In genomic region chr14:64812412-64812811, GRCh38 we compare ENCODE assay signal across 9 cellular contexts.
A peak's percentile ranks its signal among the peaks of the same experiment; 100 is the strongest.
DNase-seq lines count a peak whose midpoint lies in the region; ATAC-seq and FAIRE-seq lines count a peak whose summit lies in the region.
"Had no signal": no experiment of that assay in that cellular context is flagged by ENCODE, and none has a peak within 500 bp of the region (broad histone marks: within the 10 kb centered on the region; RNA-seq: fewer than 3 reads in every experiment).

No MANE protein-coding gene starts in this region.

- H3K36me3 ChIP-seq in BLaER1 treated with 17β-estradiol and CSF1 and Interleukin-3, amounts not matched to agents 10 nM and 100 nM = no peaks in the 10 kb centered on the region

- H3K4me1 ChIP-seq in BLaER1 treated with 17β-estradiol and CSF1 and Interleukin-3, amounts not matched to agents 10 nM and 100 nM = peaks cover 0 to 17% (median 9%) of the 10 kb centered on the region in 10 experiments; a peak in 16 of 20 replicates

- no peaks in the 10 kb centered on the region for H3K27me3 ChIP-seq in BLaER1 treated with 17β-estradiol and CSF1 and Interleukin-3, amounts not matched to agents 10 nM and 100 nM

- H3K9me3 ChIP-seq in BLaER1 treated with 17β-estradiol and CSF1 and Interleukin-3, amounts not matched to agents 10 nM and 100 nM (replicated peaks in 1 of 11) = no peaks in the 10 kb centered on the region

- H3K4me3 ChIP-seq in BLaER1 treated with 17β-estradiol and CSF1 and Interleukin-3, amounts not matched to agents 10 nM and 100 nM = no peak overlapping the region

- H4K20me1 ChIP-seq in BLaER1 treated with 17β-estradiol and CSF1 and Interleukin-3, amounts not matched to agents 10 nM and 100 nM = no peaks in the 10 kb centered on the region; a peak in 1 of 22 replicates

- H3K27ac ChIP-seq in BLaER1 treated with 17β-estradiol and CSF1 and Interleukin-3, amounts not matched to agents 10 nM and 100 nM = no peak overlapping the region

- peak overlapping the region in 8 of 11 experiments; percentile 12 to 73 (median 54); a peak in 13 of 22 replicates for H3K4me2 ChIP-seq in BLaER1 treated with 17β-estradiol and CSF1 and Interleukin-3, amounts not matched to agents 10 nM and 100 nM

- FAIRE-seq in HTR-8/SVneo (lab: Jason Lieb, UNC) = peak; percentile 85

- no peak overlapping the region for H3K9ac ChIP-seq in BLaER1 treated with 17β-estradiol and CSF1 and Interleukin-3, amounts not matched to agents 10 nM and 100 nM

- ATAC-seq in left colon (peak; percentile 100), GM19395 (IDR thresholded peaks at IDR 0.05; ENCODE audit: unreplicated experiment) (no peak), GM18511 (IDR thresholded peaks at IDR 0.05; ENCODE audit: unreplicated experiment) (no peak)

- DNase-seq in HTR-8/SVneo (ENCODE audit: insufficient read length, low spot score) = no peak
- peak; percentile 36 for DNase-seq in T-helper 22 cell (ENCODE audit: low read depth)
- DNase-seq in left colon = peak; percentile 81 to 87
- DNase-seq in NOMO-1 (lab: John Stamatoyannopoulos, UW; ENCODE audit: unreplicated experiment in 2 of 2) = no peak
- DNase-seq in NCI-H1694 (lab: John Stamatoyannopoulos, UW) = no peak
- DNase-seq: left cardiac atrium had no signal

- intact Hi-C loops in left colon (cut with DNase I, micrococcal nuclease) = no loop called here

Comparison
In these comparisons a context has a peak if more than half of its experiments do, and no peak if none do; other contexts are left out.
1. DNase-seq: peak in T-helper 22 cell (single experiment) and left colon (2 of 2); none in HTR-8/SVneo (single experiment), NOMO-1 (0 of 2) and NCI-H1694 (single experiment).